Comparison of ENCODE assay signal across 16 cellular contexts in the genomic region with DNA sequence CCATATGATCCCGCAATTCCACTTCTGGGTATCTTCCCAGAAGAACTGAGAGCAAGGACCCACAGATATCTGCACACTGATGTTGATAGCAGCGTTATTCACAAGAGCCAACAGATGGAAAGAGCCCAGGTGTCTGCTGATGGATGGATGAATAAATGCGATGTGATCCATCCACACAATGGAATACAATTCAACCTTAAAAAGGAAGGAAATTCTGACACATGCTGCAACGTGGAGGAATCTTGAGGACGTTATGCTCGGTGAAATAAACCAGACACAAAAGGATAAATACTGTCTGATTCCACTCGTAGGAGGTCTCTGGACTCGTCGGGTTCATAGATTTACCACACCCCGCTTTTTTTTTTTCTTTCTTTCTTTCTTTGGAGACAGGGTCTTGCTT. TPM values are rescaled to one million over a fixed set of nuclear protein-coding genes. Genes with fewer than 3 reads are reported as not detected.
DNase-seq lines count a peak whose midpoint lies in the region; ATAC-seq and TF ChIP-seq lines count a peak whose summit lies in the region.
"Had no signal": no experiment of that assay in that cellular context is flagged by ENCODE, and none has a peak within 500 bp of the region (broad histone marks: within the 10 kb centered on the region; RNA-seq: fewer than 3 reads in every experiment).

No MANE protein-coding gene starts in this region.

- H2BK12ac ChIP-seq in trophoblast cell (ENCODE audit: low read length) = peak overlapping the region; percentile 32

- H3K4me2 ChIP-seq in trophoblast cell (ENCODE audit: low read length) = no peak overlapping the region

- no peak overlapping the region for H2BK5ac ChIP-seq in trophoblast cell (ENCODE audit: low read depth, low read length, poor library complexity)

- H2BK120ac ChIP-seq in trophoblast cell (ENCODE audit: insufficient read depth, low read length, poor library complexity) = peak overlapping the region; percentile 56

- H4K91ac ChIP-seq in trophoblast cell (ENCODE audit: low read depth, low read length) = peak overlapping the region; percentile 73

- TF ChIP-seq CTCF in activated B cell treated with CpG ODN at 0.5 μM for 24 hours (IDR thresholded peaks at IDR 0.05) = no peak

- H2AFZ ChIP-seq in trophoblast cell (ENCODE audit: insufficient read depth, low read length, poor library complexity) = no peak overlapping the region

- H3K9me3 Mint-ChIP-seq in activated B cell treated with CpG ODN at 0.5 μM for 24 hours = no peaks in the 10 kb centered on the region
- H3K9me3 Mint-ChIP-seq in dendritic cell treated with granulocyte-macrophage colony-stimulating factor and Interleukin-4, amounts not matched to agents 40 ng/mL and 50 ng/mL, for 4 days = no peaks in the 10 kb centered on the region
- H3K9me3 Mint-ChIP-seq: CD8-positive, alpha-beta T cell; H9 had no signal

- no CpG with 5 or more reads among the region's 10 CpGs for WGBS in trophoblast cell (ENCODE audit: extremely low coverage, insufficient coverage, insufficient read length)

- H4K12ac ChIP-seq in trophoblast cell (ENCODE audit: low read depth, low read length) = no peak overlapping the region

- H3K9ac ChIP-seq in trophoblast cell (ENCODE audit: low read length) = no peak overlapping the region
- peak overlapping the region in 1 of 2 donors; percentile 45 for H3K9ac ChIP-seq in stomach smooth muscle (ENCODE audit: low read length in 2 of 2)

- no peaks in the 10 kb centered on the region for H3K27me3 Mint-ChIP-seq in activated B cell treated with CpG ODN at 0.5 μM for 24 hours
- no peaks in the 10 kb centered on the region for H3K27me3 Mint-ChIP-seq in dendritic cell treated with granulocyte-macrophage colony-stimulating factor and Interleukin-4, amounts not matched to agents 40 ng/mL and 50 ng/mL, for 4 days

- peaks cover 2% of the 10 kb centered on the region for H3K79me2 ChIP-seq in trophoblast cell (ENCODE audit: control insufficient read depth, insufficient read depth, low read length, poor library complexity)

- H3K23ac ChIP-seq in trophoblast cell (ENCODE audit: low read length) = no peak overlapping the region

- H3K18ac ChIP-seq in trophoblast cell (ENCODE audit: low read length) = no peak overlapping the region

- ATAC-seq in activated B cell treated with CpG ODN at 0.5 μM for 24 hours (ENCODE audit: low read depth) = no peak
- ATAC-seq: CD8-positive, alpha-beta T cell had no signal

- H3K27me3 ChIP-seq in trophoblast cell (ENCODE audit: insufficient read depth, low read length) (no peaks in the 10 kb centered on the region), stomach smooth muscle (ENCODE audit: control insufficient read depth in 1 of 2, insufficient read depth in 2 of 2, low read length in 2 of 2) (no peaks in the 10 kb centered on the region), HAP-1 (ENCODE audit: low read depth) (no peaks in the 10 kb centered on the region)

- no peak overlapping the region for H3K14ac ChIP-seq in trophoblast cell (ENCODE audit: low read length)

- H3K4me3 Mint-ChIP-seq in activated B cell treated with CpG ODN at 0.5 μM for 24 hours = no peak overlapping the region
- H3K4me3 Mint-ChIP-seq in dendritic cell treated with granulocyte-macrophage colony-stimulating factor and Interleukin-4, amounts not matched to agents 40 ng/mL and 50 ng/mL, for 4 days = no peak overlapping the region
- H3K4me3 Mint-ChIP-seq: CD8-positive, alpha-beta T cell; H9 had no signal

- intact Hi-C loops in activated B cell treated with CpG ODN at 0.5 μM for 24 hours (cut with micrococcal nuclease) = no loop called here
- intact Hi-C loops in dendritic cell treated with granulocyte-macrophage colony-stimulating factor and Interleukin-4, amounts not matched to agents 40 ng/mL and 50 ng/mL, for 4 days (cut with micrococcal nuclease) = no loop called here

- H3K4me1 ChIP-seq in trophoblast cell (ENCODE audit: control insufficient read depth in 1 of 2, insufficient read depth in 2 of 2, low read length in 2 of 2) (peaks cover 17 to 22% of the 10 kb centered on the region in 2 experiments), stomach smooth muscle (ENCODE audit: control insufficient read depth, insufficient read depth, low read length) (peaks cover 47% of the 10 kb centered on the region), HAP-1 (no peaks in the 10 kb centered on the region)
- H3K4me1 ChIP-seq: BE2C had no signal

- POLR2A ChIA-PET in activated B cell treated with CpG ODN at 0.5 μM for 24 hours (lab: Charles Lee) = interaction anchor here (0.7 kb wide), 1 partner anchor 22 kb away, joined by 3 read pairs; a partner anchor contains a TSS

- peak overlapping the region; percentile 44 for H3K27ac Mint-ChIP-seq in activated B cell treated with CpG ODN at 0.5 μM for 24 hours
- H3K27ac Mint-ChIP-seq in dendritic cell treated with granulocyte-macrophage colony-stimulating factor and Interleukin-4, amounts not matched to agents 40 ng/mL and 50 ng/mL, for 4 days = peak overlapping the region; percentile 14
- H3K27ac Mint-ChIP-seq: H9 had no signal

- H4K8ac ChIP-seq in trophoblast cell (ENCODE audit: low read depth, low read length) = no peak overlapping the region

- peaks cover 27% of the 10 kb centered on the region for H3K79me1 ChIP-seq in trophoblast cell (ENCODE audit: low read length)

- H3K4me1 Mint-ChIP-seq in activated B cell treated with CpG ODN at 0.5 μM for 24 hours = peaks cover 5% of the 10 kb centered on the region
- peaks cover 7% of the 10 kb centered on the region for H3K4me1 Mint-ChIP-seq in dendritic cell treated with granulocyte-macrophage colony-stimulating factor and Interleukin-4, amounts not matched to agents 40 ng/mL and 50 ng/mL, for 4 days (ENCODE audit: low read depth)

- CTCF ChIA-PET in activated B cell treated with CpG ODN at 0.5 μM for 24 hours (lab: Charles Lee) = no interaction called here

- DNase-seq in activated B cell treated with CpG ODN at 0.5 μM for 24 hours (no peak), trophoblast cell (peak in 1 of 2 donors; percentile 26), HAP-1 (ENCODE audit: low spot score in 2 of 2) (no peak), NCI-H446 treated with DMSO at 0.1 percent for 48 hours (lab: John Stamatoyannopoulos, UW) (no peak), NCI-H2081 (lab: John Stamatoyannopoulos, UW) (no peak)
- DNase-seq: BE2C; CD8-positive, alpha-beta T cell; COR-L47; DMS153; DMS79 treated with DMSO at 0.1 percent for 48 hours; GDM1; GOT3; H9 had no signal

- H3K27ac ChIP-seq in trophoblast cell (ENCODE audit: low read depth, low read length) (no peak overlapping the region), stomach smooth muscle (ENCODE audit: low read length) (peak overlapping the region; percentile 85)
- H3K27ac ChIP-seq: C4-2B had no signal

- peaks cover 2% of the 10 kb centered on the region for H3K9me3 ChIP-seq in trophoblast cell (ENCODE audit: insufficient read depth, low read depth, low read length)
- H3K9me3 ChIP-seq in stomach smooth muscle (ENCODE audit: control insufficient read depth in 2 of 2, low read length in 2 of 2) = no peaks in the 10 kb centered on the region
- no peaks in the 10 kb centered on the region for H3K9me3 ChIP-seq in HAP-1
- H3K9me3 ChIP-seq: BE2C had no signal

- H3K36me3 ChIP-seq in trophoblast cell (ENCODE audit: control insufficient read depth in 1 of 2, insufficient read depth in 2 of 2, low read length in 2 of 2) (no peaks in the 10 kb centered on the region), stomach smooth muscle (ENCODE audit: control insufficient read depth in 2 of 2, insufficient read depth in 2 of 2, low read length in 2 of 2) (peaks cover 7 to 9% of the 10 kb centered on the region in 2 donors), HAP-1 (replicated peaks) (no peaks in the 10 kb centered on the region)
- H3K36me3 ChIP-seq: BE2C had no signal

- no peak overlapping the region for H2AK5ac ChIP-seq in trophoblast cell (ENCODE audit: low read length)

- in situ Hi-C loops in HAP-1 (cut with MboI; ENCODE audit: low sequenced_read_pairs) = no loop called here

- no peak overlapping the region for H3K4ac ChIP-seq in trophoblast cell (ENCODE audit: low read depth, low read length)

- H3K4me3 ChIP-seq in trophoblast cell (ENCODE audit: low read depth, low read length) = no peak overlapping the region
- no peak overlapping the region for H3K4me3 ChIP-seq in stomach smooth muscle (ENCODE audit: low read length in 2 of 2)
- H3K4me3 ChIP-seq in HAP-1 = no peak overlapping the region

- H3K36me3 Mint-ChIP-seq in activated B cell treated with CpG ODN at 0.5 μM for 24 hours (ENCODE audit: low read depth) = peaks cover 79% of the 10 kb centered on the region
- H3K36me3 Mint-ChIP-seq in dendritic cell treated with granulocyte-macrophage colony-stimulating factor and Interleukin-4, amounts not matched to agents 40 ng/mL and 50 ng/mL, for 4 days (ENCODE audit: low read depth) = peaks cover 64% of the 10 kb centered on the region

RNA-seq across cellular contexts. Expression of a gene that starts 21.8 kb away (rescaled TPM):
- 45.8 and 51.9 TPM in 2 replicates for total RNA-seq in activated B cell treated with CpG ODN at 0.5 μM for 24 hours
- 38.7 and 39.8 TPM in 2 replicates for polyA plus RNA-seq in trophoblast cell (2013)
